Comparison of ENCODE assay signal across 31 cellular contexts in genomic region chr5:5407924-5408323, GRCh38.
"Had no signal": no experiment of that assay in that cellular context is flagged by ENCODE, and none has a peak within 500 bp of the region (broad histone marks: within the 10 kb centered on the region; RNA-seq: fewer than 3 reads in every experiment).

No MANE protein-coding gene starts in this region.

- H3K9me3 Mint-ChIP-seq: natural killer cell, type B pancreatic cell had no signal

- H3K4me1 Mint-ChIP-seq: natural killer cell; nephron; stimulated activated memory B cell treated with anti-CD40 and anti-IgM and Interleukin-4, amounts not matched to agents 10 μg/mL and 1 μg/mL and 100 μg/mL, for 72 hours; stimulated activated naive CD8-positive, alpha-beta T cell treated with anti-CD3 and anti-CD28 coated beads, Interleukin-15, amount 100 ng/mL, for 72 hours had no signal

- H3K9ac ChIP-seq: neural progenitor cell, parathyroid adenoma had no signal

- H3K27me3 Mint-ChIP-seq: progenitor cell of endocrine pancreas; stimulated activated memory B cell treated with anti-CD40 and anti-IgM and Interleukin-4, amounts not matched to agents 10 μg/mL and 1 μg/mL and 100 μg/mL, for 72 hours; stimulated activated naive CD8-positive, alpha-beta T cell treated with anti-CD3 and anti-CD28 coated beads, Interleukin-15, amount 100 ng/mL, for 72 hours; type B pancreatic cell had no signal

- H3K4me3 ChIP-seq: neural progenitor cell, ovary, psoas muscle, skin epidermis, smooth muscle cell, spleen, suprapubic skin, testis, tibial artery, transverse colon, upper lobe of right lung, uterus had no signal

- H3K27ac ChIP-seq: neural progenitor cell, ovary, parathyroid adenoma, psoas muscle, skin epidermis, spleen, suprapubic skin, testis, tibial artery, transverse colon, upper lobe of right lung, uterus had no signal

- H3K27ac Mint-ChIP-seq: natural killer cell; nephron; neural progenitor cell; progenitor cell of endocrine pancreas; stimulated activated memory B cell treated with anti-CD40 and anti-IgM and Interleukin-4, amounts not matched to agents 10 μg/mL and 1 μg/mL and 100 μg/mL, for 72 hours; stimulated activated naive CD8-positive, alpha-beta T cell treated with anti-CD3 and anti-CD28 coated beads, Interleukin-15, amount 100 ng/mL, for 72 hours; type B pancreatic cell had no signal

- H2AFZ ChIP-seq: neural progenitor cell, parathyroid adenoma had no signal

- DNase-seq: natural killer cell; occipital lobe; ovary; posterior cingulate gyrus; psoas muscle; right cardiac atrium; spleen; stimulated activated CD4-positive, alpha-beta T cell treated with anti-CD3 and anti-CD28 coated beads, Interleukin-12 subunit alpha, Interleukin-12 subunit beta, amount 100 ng/mL, for 4 hours; stimulated activated CD4-positive, alpha-beta T cell treated with anti-CD3 and anti-CD28 coated beads, Interleukin-1b, Interleukin-23, amount 100 ng/mL, for 48 hours; stimulated activated CD4-positive, alpha-beta T cell treated with anti-CD3 and anti-CD28 coated beads, Interleukin-4, amount 100 ng/mL, for 1 hour; stimulated activated CD4-positive, alpha-beta T cell treated with anti-CD3 and anti-CD28 coated beads, Interleukin-4, amount 100 ng/mL, for 4 hours; stimulated activated CD8-positive, alpha-beta memory T cell treated with anti-CD3 and anti-CD28 coated beads, Interleukin-4, amount 100 ng/mL, for 48 hours; stimulated activated naive CD4-positive, alpha-beta T cell; stimulated activated naive CD8-positive, alpha-beta T cell treated with anti-CD3 and anti-CD28 coated beads, Interleukin-15, amount 100 ng/mL, for 72 hours; stimulated activated naive CD8-positive, alpha-beta T cell treated with anti-CD3 and anti-CD28 coated beads, Interleukin-15, Interleukin-2, amounts not matched to agents 100 U/mL and 50 U/mL, for 24 hours; substantia nigra; testis; tibial artery; transverse colon; upper lobe of right lung; uterus had no signal

- ATAC-seq: natural killer cell; psoas muscle; right cardiac atrium; sciatic nerve; stimulated activated memory B cell treated with anti-CD40 and anti-IgM and Interleukin-4, amounts not matched to agents 10 μg/mL and 1 μg/mL and 100 μg/mL, for 72 hours; stimulated activated naive CD8-positive, alpha-beta T cell treated with anti-CD3 and anti-CD28 coated beads, Interleukin-15, amount 100 ng/mL, for 72 hours; stimulated activated naive CD8-positive, alpha-beta T cell treated with anti-CD3 and anti-CD28 coated beads, Interleukin-15, Interleukin-2, amounts not matched to agents 100 U/mL and 50 U/mL, for 24 hours; upper lobe of right lung had no signal

- H3K36me3 Mint-ChIP-seq: natural killer cell, type B pancreatic cell had no signal

- H3K36me3 ChIP-seq: neural progenitor cell, ovary, suprapubic skin, tibial artery, transverse colon, upper lobe of right lung, uterus had no signal

- H3K4me1 ChIP-seq: neural progenitor cell, parathyroid adenoma, psoas muscle, spleen, suprapubic skin, testis, tibial artery, transverse colon, upper lobe of right lung, uterus had no signal

- H3K27me3 ChIP-seq: neural progenitor cell, ovary, spleen, suprapubic skin, testis, tibial artery, transverse colon, upper lobe of right lung, uterus had no signal

- H3K4me2 ChIP-seq: neural progenitor cell, smooth muscle cell had no signal

- H3K9me3 ChIP-seq: ovary, psoas muscle, testis, upper lobe of right lung, uterus had no signal

- H3K4me3 Mint-ChIP-seq: natural killer cell; nephron; neural progenitor cell; stimulated activated memory B cell treated with anti-CD40 and anti-IgM and Interleukin-4, amounts not matched to agents 10 μg/mL and 1 μg/mL and 100 μg/mL, for 72 hours; stimulated activated naive CD8-positive, alpha-beta T cell treated with anti-CD3 and anti-CD28 coated beads, Interleukin-15, amount 100 ng/mL, for 72 hours; type B pancreatic cell had no signal
